In genomic region chr22:33871935-33872334, GRCh38 we compare ENCODE assay signal across 1 cellular context.
TF ChIP-seq lines count a peak whose summit lies in the region.

No MANE protein-coding gene starts in this region.

TF ChIP-seq in HepG2, 621 proteins besides CTCF, POLR2A, EP300 and RAD21:
- TF ChIP-seq ZNF660 (CRISPR knock-in tag; IDR thresholded peaks at IDR 0.05; ENCODE audit: borderline replicate concordance, low read depth) (no peak), ZNF629 (CRISPR knock-in tag; conservative IDR thresholded peaks at IDR 0.05) (peak; percentile 73), PAF1 (CRISPR knock-in tag; IDR thresholded peaks at IDR 0.05) (no peak)
